Comparison of ENCODE assay signal across 16 cellular contexts in genomic region chr22:40932396-40932795, GRCh38.
"Had no signal": no experiment of that assay in that cellular context is flagged by ENCODE, and none has a peak within 500 bp of the region (broad histone marks: within the 10 kb centered on the region; RNA-seq: fewer than 3 reads in every experiment).

No MANE protein-coding gene starts in this region.

- H3K79me2 ChIP-seq: hepatocyte had no signal

- H3K4me2 ChIP-seq: hepatocyte, smooth muscle cell had no signal

- DNase-seq: colonic mucosa; dermis blood vessel endothelial cell; esophagus squamous epithelium; foreskin melanocyte; head of caudate nucleus; kidney glomerular epithelial cell; mucosa of descending colon; naive thymus-derived CD8-positive, alpha-beta T cell; nucleus accumbens; pancreas; right cardiac atrium; stimulated activated CD4-positive, alpha-beta T cell treated with anti-CD3 and anti-CD28 coated beads, Interleukin-2, amount 100 ng/mL, for 48 hours; stimulated activated naive CD4-positive, alpha-beta T cell treated with Interleukin-2 at 50 U/mL for 16 hours; trophoblast cell had no signal

- H3K9me3 ChIP-seq: colonic mucosa, esophagus squamous epithelium, mucosa of descending colon, pancreas had no signal

- ATAC-seq: mucosa of descending colon; naive thymus-derived CD8-positive, alpha-beta T cell; pancreas; right cardiac atrium had no signal

- H2AFZ ChIP-seq: hepatocyte had no signal

- H3K27ac ChIP-seq: colonic mucosa, esophagus squamous epithelium, hepatocyte, pancreas had no signal

- H3K27me3 ChIP-seq: colonic mucosa, esophagus squamous epithelium, hepatocyte, pancreas had no signal

- H3K4me3 ChIP-seq: colonic mucosa, esophagus squamous epithelium, hepatocyte, mucosa of descending colon, pancreas, smooth muscle cell had no signal

- H3K4me1 ChIP-seq: colonic mucosa, esophagus squamous epithelium, pancreas had no signal

- H3K36me3 ChIP-seq: colonic mucosa had no signal
